In the genomic region with DNA sequence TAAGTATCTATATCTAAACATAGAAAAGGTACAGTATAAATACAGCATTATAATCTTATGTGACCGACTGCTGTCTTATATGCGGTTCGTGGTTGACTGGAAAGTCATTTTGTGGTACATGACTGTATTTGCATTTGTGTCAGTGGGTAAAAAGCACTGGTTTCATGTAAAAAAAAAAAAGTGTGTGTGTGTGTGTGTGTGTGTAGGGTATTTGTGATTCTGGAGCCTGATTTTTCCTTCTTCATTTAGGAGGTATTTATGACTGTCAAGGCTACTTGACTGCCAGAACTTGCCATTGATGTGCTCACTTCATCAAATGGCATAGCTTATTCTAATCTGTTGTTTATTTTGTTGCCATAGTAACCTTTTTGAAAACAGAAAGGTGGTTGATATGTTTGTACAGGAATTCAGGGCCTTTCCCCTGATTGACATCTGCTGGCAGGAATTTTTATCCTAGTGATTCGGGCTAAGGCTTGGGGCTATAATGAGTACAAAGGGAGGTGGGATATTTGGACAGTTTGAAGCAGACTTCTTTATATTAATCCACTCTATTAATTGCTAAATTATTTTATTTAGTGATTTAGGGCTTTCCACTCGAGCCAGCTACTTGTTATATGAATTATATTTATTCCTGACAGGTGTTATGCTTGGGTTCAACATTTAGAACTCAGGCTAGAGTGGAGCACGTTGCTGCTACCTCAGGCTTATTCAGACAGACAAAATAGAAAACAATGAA, we compare ENCODE assay signal across 9 cellular contexts.
DNase-seq lines count a peak whose midpoint lies in the region; ATAC-seq and TF ChIP-seq lines count a peak whose summit lies in the region.
"Had no signal": no experiment of that assay in that cellular context is flagged by ENCODE, and none has a peak within 500 bp of the region (broad histone marks: within the 10 kb centered on the region; RNA-seq: fewer than 3 reads in every experiment).

No MANE protein-coding gene starts in this region.

- peaks cover 19% of the 10 kb centered on the region for H3K36me3 Mint-ChIP-seq in CD4-positive, alpha-beta T cell (ENCODE audit: low read depth)
- peaks cover 0 to 4% of the 10 kb centered on the region in 2 donors for H3K36me3 Mint-ChIP-seq in naive B cell

- POLR2A ChIA-PET in CD4-positive, alpha-beta T cell (lab: Charles Lee) = no interaction called here

- H3K9me3 ChIP-seq in CD4-positive, alpha-beta T cell (ENCODE audit: control insufficient read depth, low read length) = no peaks in the 10 kb centered on the region
- H3K9me3 ChIP-seq in colonic mucosa = no peaks in the 10 kb centered on the region

- no peaks in the 10 kb centered on the region for H3K27me3 Mint-ChIP-seq in CD4-positive, alpha-beta T cell
- H3K27me3 Mint-ChIP-seq in naive B cell = no peaks in the 10 kb centered on the region

- peak overlapping the region in 1 of 2 donors; percentile 63 for H3K9ac ChIP-seq in colonic mucosa (ENCODE audit: low read depth in 2 of 2, low read length in 2 of 2)

- intact Hi-C loops in CD4-positive, alpha-beta T cell (cut with DNase I, micrococcal nuclease) = no loop called here
- intact Hi-C loops in colonic mucosa (cut with DNase I) = no loop called here

- H3K36me3 ChIP-seq in colonic mucosa = no peaks in the 10 kb centered on the region

- no peaks in the 10 kb centered on the region for H3K27me3 ChIP-seq in CD4-positive, alpha-beta T cell (ENCODE audit: control insufficient read depth, insufficient read depth, low read length)
- H3K27me3 ChIP-seq in colonic mucosa = no peaks in the 10 kb centered on the region

- H3K9me3 Mint-ChIP-seq in CD4-positive, alpha-beta T cell = peaks cover 3% of the 10 kb centered on the region
- peaks cover 0 to 8% (median 0%) of the 10 kb centered on the region in 7 donors for H3K9me3 Mint-ChIP-seq in naive B cell

- DNase-seq in CD4-positive, alpha-beta T cell = no peak
- DNase-seq in NCI-H748 (lab: John Stamatoyannopoulos, UW; ENCODE audit: unreplicated experiment) (peak; percentile 89), colonic mucosa (peak; percentile 31), naive B cell (peak; percentile 50), NCI-H1092 treated with DMSO at 0.1 percent for 48 hours (lab: John Stamatoyannopoulos, UW) (no peak), C1 segment of cervical spinal cord (lab: John Stamatoyannopoulos, UW) (no peak)

- peak overlapping the region; percentile 70 for H3K27ac Mint-ChIP-seq in CD4-positive, alpha-beta T cell
- peak overlapping the region; percentile 48 to 97 (median 91) for H3K27ac Mint-ChIP-seq in naive B cell

- no peak overlapping the region for H3K27ac ChIP-seq in CD4-positive, alpha-beta T cell (ENCODE audit: low read depth, low read length)
- peak overlapping the region; percentile 4 for H3K27ac ChIP-seq in colonic mucosa
- H3K27ac ChIP-seq: HL-60 had no signal

- ATAC-seq in CD4-positive, alpha-beta T cell (ENCODE audit: poor library complexity) = peak; percentile 73
- ATAC-seq in GM19043 (IDR thresholded peaks at IDR 0.05; ENCODE audit: low read depth, unreplicated experiment) = peak; percentile 81
- peak; percentile 64 for ATAC-seq in HG03139 (IDR thresholded peaks at IDR 0.05; ENCODE audit: unreplicated experiment)
- peak; percentile 69 to 70 for ATAC-seq in naive B cell (ENCODE audit: low read depth in 2 of 2)

- peaks cover 6% of the 10 kb centered on the region for H3K4me1 ChIP-seq in colonic mucosa

- H3K4me3 ChIP-seq in colonic mucosa = no peak overlapping the region

- H3K4me3 Mint-ChIP-seq in CD4-positive, alpha-beta T cell = peak overlapping the region; percentile 38
- peak overlapping the region; percentile 41 to 86 (median 78) for H3K4me3 Mint-ChIP-seq in naive B cell

- peaks cover 61% of the 10 kb centered on the region for H3K4me1 Mint-ChIP-seq in CD4-positive, alpha-beta T cell (ENCODE audit: low read depth)
- H3K4me1 Mint-ChIP-seq in naive B cell = peaks cover 54 to 72% (median 71%) of the 10 kb centered on the region in 3 donors

- no peak for TF ChIP-seq CTCF in CD4-positive, alpha-beta T cell (IDR thresholded peaks at IDR 0.05)
- TF ChIP-seq CTCF in colonic mucosa (IDR thresholded peaks at IDR 0.05) = no peak

- CTCF ChIA-PET in CD4-positive, alpha-beta T cell (lab: Charles Lee) = interaction anchor here (0.6 to 1.3 kb wide), 4 partner anchors 32 to 147 kb away, joined by 3 to 6 read pairs (median 3); partner anchors contain the start of gene AKAP13

Comparison
In these comparisons a context has a peak if more than half of its experiments do, and no peak if none do; other contexts are left out.
1. DNase-seq: peak in NCI-H748 (single experiment), colonic mucosa (single experiment) and naive B cell (single experiment); none in CD4-positive, alpha-beta T cell (0 of 10), NCI-H1092 treated with DMSO at 0.1 percent for 48 hours (single experiment) and C1 segment of cervical spinal cord (0 of 14).
2. Peak in every context shown above with its lines, with median percentiles within 50 percentile points of each other: ATAC-seq.